In genomic region chr2:160652236-160652635, GRCh38 we compare ENCODE assay signal across 8 cellular contexts.
DNase-seq lines count a peak whose midpoint lies in the region; ATAC-seq, FAIRE-seq and TF ChIP-seq lines count a peak whose summit lies in the region.
"Had no signal": no experiment of that assay in that cellular context is flagged by ENCODE, and none has a peak within 500 bp of the region (broad histone marks: within the 10 kb centered on the region; RNA-seq: fewer than 3 reads in every experiment).

No MANE protein-coding gene starts in this region.

- no peak overlapping the region for H3K9ac ChIP-seq in H1 (replicated peaks in 1 of 4; ENCODE audit: extremely low read depth in 1 of 4, low read depth in 3 of 4, low read length in 3 of 4)

- H3K27me3 ChIP-seq in H1 (replicated peaks in 1 of 4; ENCODE audit: control insufficient read depth in 3 of 4, extremely low read depth in 1 of 4, insufficient read depth in 3 of 4, low read length in 3 of 4) = no peaks in the 10 kb centered on the region

- H2AFZ ChIP-seq in H1 (ENCODE audit: low read length) = 0 out of 2 replicates have a peak overlapping the region, but pooled peaks have one; percentile 38

- H4K20me1 ChIP-seq in H1 (replicated peaks in 1 of 2; ENCODE audit: control insufficient read depth in 1 of 2, insufficient read depth in 2 of 2, low read length in 2 of 2) = no peaks in the 10 kb centered on the region

- TF ChIP-seq EP300 in H1 (IDR thresholded peaks at IDR 0.05; ENCODE audit: borderline replicate concordance in 1 of 2, low read depth in 2 of 2, low read length in 2 of 2) = no peak

- no peak overlapping the region for H2BK15ac ChIP-seq in H1 (ENCODE audit: low read length)

- TF ChIP-seq RAD21 in H1 (IDR thresholded peaks at IDR 0.05 in 1 of 2, conservative IDR thresholded peaks at IDR 0.05 in 1 of 2; ENCODE audit: low read depth in 2 of 2, low read length in 2 of 2) = no peak

- H3K4ac ChIP-seq in H1 (replicated peaks; ENCODE audit: insufficient read length, low read depth, low read length) = no peak overlapping the region

- H2BK20ac ChIP-seq in H1 (ENCODE audit: low read length) = no peak overlapping the region

- no peak overlapping the region for H2BK120ac ChIP-seq in H1 (replicated peaks; ENCODE audit: low read depth, low read length)

- H2BK5ac ChIP-seq in H1 (ENCODE audit: low read depth, low read length) = no peak overlapping the region

- TF ChIP-seq CTCF in H1 (IDR thresholded peaks at IDR 0.05; ENCODE audit: control extremely low read depth in 1 of 3, insufficient read depth in 1 of 3, low read depth in 1 of 3, low read length in 3 of 3) = no peak

- H4K8ac ChIP-seq in H1 (ENCODE audit: extremely low read depth, insufficient read depth, low read length) = no peak overlapping the region

- no peak overlapping the region for H2AK5ac ChIP-seq in H1 (ENCODE audit: low read depth, low read length)

- H4K5ac ChIP-seq in H1 (ENCODE audit: insufficient read length, low read depth, low read length) = no peak overlapping the region

- peaks cover 1 to 9% (median 3%) of the 10 kb centered on the region in 4 experiments; a peak in 3 of 7 replicates for H3K4me1 ChIP-seq in H1 (replicated peaks in 1 of 4; ENCODE audit: control insufficient read depth in 3 of 4, insufficient read depth in 4 of 4, low read length in 3 of 4)

- no peaks in the 10 kb centered on the region for H3K79me2 ChIP-seq in H1 (ENCODE audit: control insufficient read depth in 1 of 2, insufficient read depth in 2 of 2, low read length in 2 of 2)

- H2BK12ac ChIP-seq in H1 (ENCODE audit: low read depth, low read length) = 0 out of 2 replicates have a peak overlapping the region, but pooled peaks have one; percentile 39

- no peak overlapping the region for H4K91ac ChIP-seq in H1 (replicated peaks; ENCODE audit: insufficient read length, low read length)

- H3K27ac Mint-ChIP-seq in activated CD4-positive, alpha-beta T cell treated with anti-CD3 and anti-CD28 coated beads for 36 hours = peak overlapping the region; percentile 59

- TF ChIP-seq POLR2A in H1 (IDR thresholded peaks at IDR 0.05; ENCODE audit: control extremely low read depth in 1 of 2, low read depth in 2 of 2, low read length in 2 of 2) = no peak

- in situ Hi-C loops in ACHN (cut with HindIII; ENCODE audit: low pct_ligation_motif_present, low pct_unique_long_range_greater_than_20kb, low sequenced_read_pairs) = no loop called here

- H3K56ac ChIP-seq in H1 (replicated peaks; ENCODE audit: insufficient read length, low read depth, low read length) = no peak overlapping the region

- H3K4me3 ChIP-seq in H1 (ENCODE audit: extremely low read depth in 1 of 4, insufficient read depth in 2 of 4, low read depth in 3 of 4, low read length in 4 of 4) = no peak overlapping the region

- H3K14ac ChIP-seq in H1 (ENCODE audit: insufficient read length) = no peak overlapping the region

- peaks cover 29% of the 10 kb centered on the region for H3K4me1 Mint-ChIP-seq in activated CD4-positive, alpha-beta T cell treated with anti-CD3 and anti-CD28 coated beads for 36 hours

- POLR2A ChIA-PET in activated CD4-positive, alpha-beta T cell treated with anti-CD3 and anti-CD28 coated beads for 36 hours (lab: Charles Lee) = interaction anchor here (0.5 kb wide), 1 partner anchor 219 kb away, joined by 16 read pairs; no protein-coding TSS in a partner anchor
- POLR2A ChIA-PET in H1 (lab: Charles Lee; ENCODE audit: partially characterized antibody) = no interaction called here

- no peaks in the 10 kb centered on the region for H3K36me3 Mint-ChIP-seq in activated CD4-positive, alpha-beta T cell treated with anti-CD3 and anti-CD28 coated beads for 36 hours (ENCODE audit: low read depth)

- no peak for FAIRE-seq in H1 (lab: Jason Lieb, UNC)

- 93% methylated on average over 5 of the region's 5 CpGs; no CpG with 5 or more reads in 1 of the 2 experiments for WGBS in H1 (ENCODE audit: extremely low coverage in 1 of 2, insufficient coverage in 1 of 2, insufficient read length in 1 of 2, insufficient replicate concordance in 2 of 2, low coverage in 1 of 2, low lambda C conversion rate in 2 of 2, missing lambda C conversion rate in 1 of 2), 2 experiments

- no peaks in the 10 kb centered on the region for H3K9me3 ChIP-seq in H1 (ENCODE audit: insufficient read depth in 2 of 2, low read depth in 1 of 2, low read length in 1 of 2)

- no peak overlapping the region for H3K27ac ChIP-seq in H1 (ENCODE audit: low read depth, low read length)

- H3K36me3 ChIP-seq in H1 (ENCODE audit: control insufficient read depth in 2 of 4, insufficient read depth in 4 of 4, low read length in 3 of 4) = no peaks in the 10 kb centered on the region

- no peaks in the 10 kb centered on the region for H3K79me1 ChIP-seq in H1 (ENCODE audit: low read depth, low read length)

- no peaks in the 10 kb centered on the region for H3K23me2 ChIP-seq in H1 (ENCODE audit: low read depth, low read length)

- ATAC-seq in HG02885 (IDR thresholded peaks at IDR 0.05; ENCODE audit: poor library complexity, unreplicated experiment) = peak; percentile 46
- ATAC-seq in activated CD4-positive, alpha-beta T cell treated with anti-CD3 and anti-CD28 coated beads for 36 hours = peak; percentile 98
- ATAC-seq: left colon had no signal

- H3K23ac ChIP-seq in H1 (ENCODE audit: insufficient read length) = no peak overlapping the region

- peak overlapping the region; percentile 10 for H3K4me3 Mint-ChIP-seq in activated CD4-positive, alpha-beta T cell treated with anti-CD3 and anti-CD28 coated beads for 36 hours

- DNase-seq in activated CD4-positive, alpha-beta T cell treated with anti-CD3 and anti-CD28 coated beads for 36 hours = peak; percentile 84
- DNase-seq in H1 (ENCODE audit: low read depth in 1 of 2, low spot score in 2 of 2) = no peak
- peak; percentile 25 to 59 for DNase-seq in stimulated activated CD4-positive, alpha-beta T cell treated with anti-CD3 and anti-CD28 coated beads, Interleukin-4, amount 100 ng/mL, for 4 hours
- DNase-seq in NCI-H146 treated with DMSO at 0.1 percent for 48 hours (lab: John Stamatoyannopoulos, UW; ENCODE audit: unreplicated experiment) = no peak
- DNase-seq in ACHN = no peak
- DNase-seq in NCI-H1105 (lab: John Stamatoyannopoulos, UW) = no peak

- H3K9me3 Mint-ChIP-seq in activated CD4-positive, alpha-beta T cell treated with anti-CD3 and anti-CD28 coated beads for 36 hours (ENCODE audit: low read depth) = no peaks in the 10 kb centered on the region

- CTCF ChIA-PET in activated CD4-positive, alpha-beta T cell treated with anti-CD3 and anti-CD28 coated beads for 36 hours (lab: Charles Lee) = interaction anchor here (1.4 kb wide), 1 partner anchor 38 kb away, joined by 3 read pairs; no protein-coding TSS in a partner anchor
- CTCF ChIA-PET in H1 (lab: Charles Lee; ENCODE audit: partially characterized antibody) = no interaction called here

- H3K4me2 ChIP-seq in H1 (ENCODE audit: insufficient read depth in 1 of 2, low read depth in 2 of 2, low read length in 2 of 2) = no peak overlapping the region

- no peaks in the 10 kb centered on the region for H3K27me3 Mint-ChIP-seq in activated CD4-positive, alpha-beta T cell treated with anti-CD3 and anti-CD28 coated beads for 36 hours

- H3K18ac ChIP-seq in H1 (ENCODE audit: extremely low read depth, low read length) = no peak overlapping the region

- intact Hi-C loops in activated CD4-positive, alpha-beta T cell treated with anti-CD3 and anti-CD28 coated beads for 36 hours (cut with DNase I, micrococcal nuclease) = loop anchor here in 1 of 2 experiments (5.0 kb wide), 2 partner anchors 135 to 160 kb away; partner anchors contain the start of gene RBMS1

TF ChIP-seq in H1, 55 proteins besides CTCF, POLR2A, EP300 and RAD21:
- no peak for TF ChIP-seq SIX5 (IDR thresholded peaks at IDR 0.05; ENCODE audit: low read depth, low read length)
- no peak for TF ChIP-seq PHF8 (conservative IDR thresholded peaks at IDR 0.05; ENCODE audit: low read depth, low read length)
- TF ChIP-seq SUZ12 (IDR thresholded peaks at IDR 0.05; ENCODE audit: low read length) = no peak
- TF ChIP-seq EZH2 (IDR thresholded peaks at IDR 0.05; ENCODE audit: low read depth, low read length, severe bottlenecking) = no peak
- no peak for TF ChIP-seq EGR1 (IDR thresholded peaks at IDR 0.05; ENCODE audit: borderline replicate concordance, low read depth, low read length)
- no peak for TF ChIP-seq TAF1 (IDR thresholded peaks at IDR 0.05; ENCODE audit: low read depth, low read length)
- no peak for TF ChIP-seq RXRA (IDR thresholded peaks at IDR 0.05; ENCODE audit: insufficient read depth, low read depth, low read length)
- TF ChIP-seq CHD1 (IDR thresholded peaks at IDR 0.05; ENCODE audit: low read depth, low read length) = no peak
- no peak for TF ChIP-seq POLR2AphosphoS5 (IDR thresholded peaks at IDR 0.05; ENCODE audit: low read depth, low read length)
- no peak for TF ChIP-seq MAX (IDR thresholded peaks at IDR 0.05)
- no peak for TF ChIP-seq BRCA1 (IDR thresholded peaks at IDR 0.05; ENCODE audit: low read depth, low read length)
- no peak for TF ChIP-seq KDM5A (IDR thresholded peaks at IDR 0.05; ENCODE audit: low read length)
- TF ChIP-seq CREB1 (IDR thresholded peaks at IDR 0.05) = no peak
- TF ChIP-seq MAFK (IDR thresholded peaks at IDR 0.05; ENCODE audit: low read depth, low read length) = no peak
- no peak for TF ChIP-seq SIN3A (conservative IDR thresholded peaks at IDR 0.05 in 1 of 2, IDR thresholded peaks at IDR 0.05 in 1 of 2; ENCODE audit: low read depth in 1 of 2, low read length in 2 of 2)
- no peak for TF ChIP-seq SP2 (IDR thresholded peaks at IDR 0.05; ENCODE audit: low read length)
- no peak for TF ChIP-seq RNF2 (IDR thresholded peaks at IDR 0.05; ENCODE audit: borderline replicate concordance, low read depth, low read length, missing control alignments, poor library complexity, severe bottlenecking)
- TF ChIP-seq POU5F1 (IDR thresholded peaks at IDR 0.05; ENCODE audit: low read depth, low read length) = no peak
- no peak for TF ChIP-seq CEBPB (IDR thresholded peaks at IDR 0.05; ENCODE audit: low read depth, low read length)
- TF ChIP-seq NANOG (IDR thresholded peaks at IDR 0.05; ENCODE audit: insufficient read depth, low read depth, low read length, poor library complexity, severe bottlenecking) = no peak

Comparison
In these comparisons a context has a peak if more than half of its experiments do, and no peak if none do; other contexts are left out.
1. DNase-seq: peak in activated CD4-positive, alpha-beta T cell treated with anti-CD3 and anti-CD28 coated beads for 36 hours (single experiment) and stimulated activated CD4-positive, alpha-beta T cell treated with anti-CD3 and anti-CD28 coated beads, Interleukin-4, amount 100 ng/mL, for 4 hours (2 of 2); none in H1 (0 of 2), NCI-H146 treated with DMSO at 0.1 percent for 48 hours (single experiment), ACHN (single experiment) and NCI-H1105 (single experiment).